ENCODE assay signal across 37 cellular contexts in the genomic region with DNA sequence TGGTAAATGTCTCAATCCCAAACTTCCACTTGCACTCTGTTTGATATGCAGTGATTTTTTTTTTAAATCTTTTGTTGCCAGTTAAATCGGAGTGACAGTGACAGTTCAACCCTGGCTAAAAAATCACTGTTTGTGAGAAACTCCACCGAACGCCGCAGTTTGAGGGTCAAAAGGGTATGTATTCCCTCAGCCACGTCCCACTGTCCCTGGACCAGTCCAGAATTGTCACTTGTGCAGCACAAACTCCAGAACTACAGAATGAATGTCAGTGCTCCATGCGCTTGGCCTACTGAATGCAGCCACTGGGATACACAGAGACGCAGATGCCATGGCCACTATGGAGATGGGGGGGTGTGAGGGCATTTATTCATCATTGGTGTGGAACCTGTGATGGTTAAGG. TPM values are rescaled to one million over a fixed set of nuclear protein-coding genes. Genes with fewer than 3 reads are reported as not detected.
"Had no signal": no experiment of that assay in that cellular context is flagged by ENCODE, and none has a peak within 500 bp of the region (broad histone marks: within the 10 kb centered on the region; RNA-seq: fewer than 3 reads in every experiment).

No MANE protein-coding gene starts in this region.

- H3K27me3 Mint-ChIP-seq: activated CD4-positive, alpha-beta T cell treated with anti-CD3 and anti-CD28 coated beads, Interleukin-2, amount 10 ng/mL, durations not matched to agents 7 days and 5 days; activated naive CD8-positive, alpha-beta T cell; activated naive CD8-positive, alpha-beta T cell treated with anti-CD3 and anti-CD28 coated beads, Interleukin-2, amount 50 U/mL, for 24 hours; activated T-cell treated with anti-CD3 and anti-CD28 coated beads, Interleukin-2, amount 50 U/mL, for 24 hours; T-cell had no signal

- H3K4me1 Mint-ChIP-seq: activated CD4-positive, alpha-beta T cell treated with anti-CD3 and anti-CD28 coated beads, Interleukin-2, amount 10 ng/mL, durations not matched to agents 7 days and 5 days; activated naive CD8-positive, alpha-beta T cell treated with anti-CD3 and anti-CD28 coated beads, Interleukin-2, amount 50 U/mL, for 24 hours; T-cell had no signal

- H3K4me2 ChIP-seq: PC-9 had no signal

- H2AFZ ChIP-seq: PC-9 had no signal

- H3K27ac ChIP-seq: brain microvascular endothelial cell, PC-9, RWPE1, WERI-Rb-1 had no signal

- H3K27ac Mint-ChIP-seq: activated CD4-positive, alpha-beta T cell treated with anti-CD3 and anti-CD28 coated beads, Interleukin-2, amount 10 ng/mL, durations not matched to agents 7 days and 5 days; activated CD8-positive, alpha-beta T cell treated with anti-CD3 and anti-CD28 coated beads, Interleukin-2, amount 10 ng/mL, durations not matched to agents 7 days and 5 days; activated naive CD4-positive, alpha-beta T cell treated with anti-CD3 and anti-CD28 coated beads for 36 hours; activated naive CD8-positive, alpha-beta T cell; activated naive CD8-positive, alpha-beta T cell treated with anti-CD3 and anti-CD28 coated beads, Interleukin-2, amount 50 U/mL, for 24 hours; activated T-cell treated with anti-CD3 and anti-CD28 coated beads, Interleukin-2, amount 50 U/mL, for 24 hours; activated T-helper 1 cell treated with anti-CD3 and anti-CD28 coated beads, Interleukin-12 subunit alpha, Interleukin-12 subunit beta, Interleukin-2, Interleukin-4 antibody, amounts not matched to agents 30 ng/mL and 10 ng/mL and 1 ng/mL, durations not matched to agents 14 hours and 24 hours and 36 hours; T-cell had no signal

- FAIRE-seq: RCC 7860 had no signal

- H3K27me3 ChIP-seq: brain microvascular endothelial cell had no signal

- DNase-seq: activated CD4-positive, alpha-beta T cell treated with anti-CD3 and anti-CD28 coated beads, Interleukin-2, amount 10 ng/mL, durations not matched to agents 7 days and 5 days; activated CD4-positive, alpha-beta T cell treated with anti-CD3 and anti-CD28 coated beads, Interleukin-2, amount 50 U/mL, for 48 hours; activated CD4-positive, CD25-positive, alpha-beta regulatory T cell; activated CD8-positive, alpha-beta T cell treated with anti-CD3 and anti-CD28 coated beads, Interleukin-2, amount 10 ng/mL, durations not matched to agents 7 days and 5 days; activated gamma-delta T cell treated with Interleukin-2 at 50 U/mL for 16 hours; activated naive CD4-positive, alpha-beta T cell treated with anti-CD3 and anti-CD28 coated beads for 36 hours; activated naive CD8-positive, alpha-beta T cell treated with anti-CD3 and anti-CD28 coated beads, Interleukin-2, amount 50 U/mL, for 24 hours; activated T-cell treated with anti-CD3 and anti-CD28 coated beads, Interleukin-2, amount 50 U/mL, for 24 hours; aorta; brain microvascular endothelial cell; central memory CD4-positive, alpha-beta T cell; NCI-H1092 treated with DMSO at 0.1 percent for 48 hours; NCI-H1417; NCI-H146; NCI-H187; NCI-H2029 treated with DMSO at 0.1 percent for 48 hours; NCI-H2107; NCI-H2171; NCI-H510A; NCI-H526; NCI-H748 treated with DMSO at 0.1 percent for 48 hours; NK-92 treated with Interleukin-12 subunit alpha and Interleukin-12 subunit beta, amount 100 ng/mL, for 24 hours; PC-9; SIG-M5; T-cell; T-helper 2 cell; T1000; WERI-Rb-1 had no signal

- H3K9me3 Mint-ChIP-seq: activated CD4-positive, alpha-beta T cell treated with anti-CD3 and anti-CD28 coated beads, Interleukin-2, amount 10 ng/mL, durations not matched to agents 7 days and 5 days; activated naive CD4-positive, alpha-beta T cell treated with anti-CD3 and anti-CD28 coated beads for 36 hours; activated naive CD8-positive, alpha-beta T cell treated with anti-CD3 and anti-CD28 coated beads, Interleukin-2, amount 50 U/mL, for 24 hours; activated T-cell treated with anti-CD3 and anti-CD28 coated beads, Interleukin-2, amount 50 U/mL, for 24 hours; activated T-helper 1 cell treated with anti-CD3 and anti-CD28 coated beads, Interleukin-12 subunit alpha, Interleukin-12 subunit beta, Interleukin-2, Interleukin-4 antibody, amounts not matched to agents 30 ng/mL and 10 ng/mL and 1 ng/mL, durations not matched to agents 14 hours and 24 hours and 36 hours; T-cell had no signal

- H3K4me3 Mint-ChIP-seq: activated CD4-positive, alpha-beta T cell treated with anti-CD3 and anti-CD28 coated beads, Interleukin-2, amount 10 ng/mL, durations not matched to agents 7 days and 5 days; activated CD8-positive, alpha-beta T cell treated with anti-CD3 and anti-CD28 coated beads, Interleukin-2, amount 10 ng/mL, durations not matched to agents 7 days and 5 days; activated naive CD4-positive, alpha-beta T cell treated with anti-CD3 and anti-CD28 coated beads for 36 hours; activated naive CD8-positive, alpha-beta T cell; activated naive CD8-positive, alpha-beta T cell treated with anti-CD3 and anti-CD28 coated beads, Interleukin-2, amount 50 U/mL, for 24 hours; activated T-cell treated with anti-CD3 and anti-CD28 coated beads, Interleukin-2, amount 50 U/mL, for 24 hours; activated T-helper 1 cell treated with anti-CD3 and anti-CD28 coated beads, Interleukin-12 subunit alpha, Interleukin-12 subunit beta, Interleukin-2, Interleukin-4 antibody, amounts not matched to agents 30 ng/mL and 10 ng/mL and 1 ng/mL, durations not matched to agents 14 hours and 24 hours and 36 hours; T-cell had no signal

- H3K4me3 ChIP-seq: PC-9 had no signal

- ATAC-seq: activated CD8-positive, alpha-beta T cell treated with anti-CD3 and anti-CD28 coated beads, Interleukin-2, amount 10 ng/mL, durations not matched to agents 7 days and 5 days; activated naive CD8-positive, alpha-beta T cell treated with anti-CD3 and anti-CD28 coated beads, Interleukin-2, amount 50 U/mL, for 24 hours; Right ventricle myocardium inferior; T-cell had no signal

RNA-seq across cellular contexts. Expression of a gene that starts 34.2 kb away (rescaled TPM):
- total RNA-seq: activated CD4-positive, alpha-beta T cell treated with anti-CD3 and anti-CD28 coated beads, Interleukin-2, amount 10 ng/mL, durations not matched to agents 7 days and 5 days; activated CD8-positive, alpha-beta T cell treated with anti-CD3 and anti-CD28 coated beads, Interleukin-2, amount 10 ng/mL, durations not matched to agents 7 days and 5 days; activated naive CD4-positive, alpha-beta T cell treated with anti-CD3 and anti-CD28 coated beads for 36 hours; activated T-helper 1 cell treated with anti-CD3 and anti-CD28 coated beads, Interleukin-12 subunit alpha, Interleukin-12 subunit beta, Interleukin-2, Interleukin-4 antibody, amounts not matched to agents 30 ng/mL and 10 ng/mL and 1 ng/mL, durations not matched to agents 14 hours and 24 hours and 36 hours; aorta; cerebellum; OCI-LY7; PC-9; Right ventricle myocardium inferior; SK-MEL-5; T-cell had no signal

RNA-seq across cellular contexts. Expression of a gene that starts 36.3 kb away (rescaled TPM):
- total RNA-seq: activated CD4-positive, alpha-beta T cell treated with anti-CD3 and anti-CD28 coated beads, Interleukin-2, amount 10 ng/mL, durations not matched to agents 7 days and 5 days; activated CD8-positive, alpha-beta T cell treated with anti-CD3 and anti-CD28 coated beads, Interleukin-2, amount 10 ng/mL, durations not matched to agents 7 days and 5 days; activated naive CD4-positive, alpha-beta T cell treated with anti-CD3 and anti-CD28 coated beads for 36 hours; activated T-helper 1 cell treated with anti-CD3 and anti-CD28 coated beads, Interleukin-12 subunit alpha, Interleukin-12 subunit beta, Interleukin-2, Interleukin-4 antibody, amounts not matched to agents 30 ng/mL and 10 ng/mL and 1 ng/mL, durations not matched to agents 14 hours and 24 hours and 36 hours; aorta; cerebellum; M059J; OCI-LY7; PC-9; Right ventricle myocardium inferior; SK-MEL-5; T-cell had no signal
